1 cellular context compared by ENCODE assay signal in the genomic region with DNA sequence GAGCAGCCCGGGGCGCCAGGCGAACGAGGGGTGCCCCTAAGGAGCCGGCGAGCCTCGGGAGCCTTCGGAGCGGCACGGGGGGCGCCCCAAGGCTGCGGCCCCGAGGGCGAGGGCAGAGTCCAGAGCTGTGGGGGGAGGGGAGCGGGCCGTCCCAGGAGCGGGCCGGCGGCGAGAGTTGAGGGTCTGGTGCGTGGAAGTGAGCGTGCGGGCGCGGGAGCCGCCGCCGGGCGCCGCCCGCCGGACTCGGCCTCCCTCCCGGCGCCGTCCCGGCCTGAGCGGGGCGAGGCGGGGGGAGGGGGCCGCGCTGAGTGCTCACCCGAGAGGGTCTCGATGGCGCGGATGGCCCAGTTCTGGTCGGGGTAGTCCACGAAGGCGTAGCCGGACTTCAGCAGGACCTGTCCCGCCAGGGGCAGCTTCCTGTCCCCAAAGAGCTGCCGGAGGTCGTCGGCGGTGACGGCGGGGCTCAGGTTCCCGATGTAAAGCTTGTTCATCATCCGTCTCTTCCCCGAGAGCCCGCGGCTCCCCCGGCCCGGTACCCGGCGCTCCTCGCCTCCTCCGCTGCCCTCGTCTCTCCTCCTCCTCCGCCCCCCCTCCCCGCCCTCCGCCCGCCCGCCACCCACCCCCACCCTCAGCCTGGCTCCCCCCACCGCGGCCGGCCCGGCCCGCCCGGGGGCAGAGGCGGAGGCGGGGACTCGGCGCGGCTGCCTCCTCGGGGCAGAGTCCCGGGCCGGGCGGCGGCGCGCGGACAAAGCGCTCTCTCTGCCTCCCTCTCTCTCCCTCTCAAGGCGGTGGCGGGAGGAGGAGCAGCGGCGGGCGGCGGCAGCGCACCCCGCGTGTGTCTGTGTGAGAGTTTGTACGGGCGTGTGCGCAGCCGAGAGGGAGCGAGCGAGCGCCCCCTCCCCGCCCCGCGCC.
TF ChIP-seq lines count a peak whose summit lies in the region.

A gene (minus strand): TSS at position 576 of the 912 bp plus-strand sequence. CDS start 82 bp downstream, at position 494.

TF ChIP-seq in IMR-90, 13 proteins besides CTCF, POLR2A, EP300 and RAD21:
- TF ChIP-seq, protein P1, sequence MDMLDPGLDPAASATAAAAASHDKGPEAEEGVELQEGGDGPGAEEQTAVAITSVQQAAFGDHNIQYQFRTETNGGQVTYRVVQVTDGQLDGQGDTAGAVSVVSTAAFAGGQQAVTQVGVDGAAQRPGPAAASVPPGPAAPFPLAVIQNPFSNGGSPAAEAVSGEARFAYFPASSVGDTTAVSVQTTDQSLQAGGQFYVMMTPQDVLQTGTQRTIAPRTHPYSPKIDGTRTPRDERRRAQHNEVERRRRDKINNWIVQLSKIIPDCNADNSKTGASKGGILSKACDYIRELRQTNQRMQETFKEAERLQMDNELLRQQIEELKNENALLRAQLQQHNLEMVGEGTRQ (IDR thresholded peaks at IDR 0.05; ENCODE audit: low read depth, low read length) = no peak
- TF ChIP-seq, protein P2, sequence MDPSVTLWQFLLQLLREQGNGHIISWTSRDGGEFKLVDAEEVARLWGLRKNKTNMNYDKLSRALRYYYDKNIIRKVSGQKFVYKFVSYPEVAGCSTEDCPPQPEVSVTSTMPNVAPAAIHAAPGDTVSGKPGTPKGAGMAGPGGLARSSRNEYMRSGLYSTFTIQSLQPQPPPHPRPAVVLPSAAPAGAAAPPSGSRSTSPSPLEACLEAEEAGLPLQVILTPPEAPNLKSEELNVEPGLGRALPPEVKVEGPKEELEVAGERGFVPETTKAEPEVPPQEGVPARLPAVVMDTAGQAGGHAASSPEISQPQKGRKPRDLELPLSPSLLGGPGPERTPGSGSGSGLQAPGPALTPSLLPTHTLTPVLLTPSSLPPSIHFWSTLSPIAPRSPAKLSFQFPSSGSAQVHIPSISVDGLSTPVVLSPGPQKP (IDR thresholded peaks at IDR 0.05; ENCODE audit: borderline replicate concordance, low read depth, low read length) = no peak
- TF ChIP-seq NFE2L2 (IDR thresholded peaks at IDR 0.05; ENCODE audit: low read depth, low read length) (no peak), RFX5 (IDR thresholded peaks at IDR 0.05; ENCODE audit: low read depth, low read length) (no peak), SMC3 (IDR thresholded peaks at IDR 0.05; ENCODE audit: low read depth, low read length) (no peak), RCOR1 (IDR thresholded peaks at IDR 0.05; ENCODE audit: insufficient replicate concordance, low read length) (no peak), FOS (IDR thresholded peaks at IDR 0.05; ENCODE audit: low read depth, low read length) (no peak), CEBPB (IDR thresholded peaks at IDR 0.05; ENCODE audit: low read depth, low read length) (no peak), MXI1 (IDR thresholded peaks at IDR 0.05; ENCODE audit: borderline replicate concordance, low read depth, low read length) (peak; percentile 73; the same call in 1 of the 2 replicates), BHLHE40 (IDR thresholded peaks at IDR 0.05; ENCODE audit: low read depth, low read length) (no peak), MAFK (IDR thresholded peaks at IDR 0.05; ENCODE audit: low read depth, low read length) (no peak), CHD1 (IDR thresholded peaks at IDR 0.05; ENCODE audit: low read depth, low read length) (0 out of 2 replicates have a peak, but pooled peaks have one; percentile 55), MAZ (IDR thresholded peaks at IDR 0.05; ENCODE audit: borderline replicate concordance, low read depth, low read length) (peak; percentile 58; the same call in 1 of the 2 replicates)
